8 cellular contexts compared by ENCODE assay signal in genomic region chr5:72366324-72366976, GRCh38. TPM values are rescaled to one million over a fixed set of nuclear protein-coding genes. Genes with fewer than 3 reads are reported as not detected.
DNase-seq lines count a peak whose midpoint lies in the region; ATAC-seq and TF ChIP-seq lines count a peak whose summit lies in the region.

No MANE protein-coding gene starts in this region.

- H3K27me3 ChIP-seq in H7 (ENCODE audit: control insufficient read depth, insufficient read depth, low read length): no peaks in the 10 kb centered on the region
- no peaks in the 10 kb centered on the region for H3K27me3 ChIP-seq in MM.1S (replicated peaks; ENCODE audit: insufficient read depth, low read length)

- peaks cover 2% of the 10 kb centered on the region; the same call in 1 of the 2 replicates for H3K36me3 ChIP-seq in H7 (replicated peaks; ENCODE audit: control insufficient read depth, insufficient read depth, low read length)
- no peaks in the 10 kb centered on the region for H3K36me3 ChIP-seq in MM.1S (replicated peaks; ENCODE audit: insufficient read depth, low read length)

- H3K9me3 ChIP-seq in MM.1S (replicated peaks; ENCODE audit: insufficient read depth, low read length): no peaks in the 10 kb centered on the region

- H2AFZ ChIP-seq in MM.1S (ENCODE audit: low read length): no peak overlapping the region

- no peaks in the 10 kb centered on the region for H4K20me1 ChIP-seq in MM.1S (ENCODE audit: insufficient read depth, low read length)

- H3K4me1 Mint-ChIP-seq in activated CD8-positive, alpha-beta memory T cell treated with anti-CD3 and anti-CD28 coated beads, Interleukin-2, amount 10 ng/mL, durations not matched to agents 7 days and 5 days: peaks cover 5% of the 10 kb centered on the region
- no peaks in the 10 kb centered on the region for H3K4me1 Mint-ChIP-seq in stimulated activated effector memory CD8-positive, alpha-beta T cell treated with anti-CD3 and anti-CD28 coated beads, Interleukin-12 subunit alpha, Interleukin-12 subunit beta, amount 100 ng/mL, for 72 hours

- no peaks in the 10 kb centered on the region for H3K4me1 ChIP-seq in MM.1S (ENCODE audit: low read length)

- peak; percentile 66 for TF ChIP-seq CTCF in MM.1S (IDR thresholded peaks at IDR 0.05; ENCODE audit: low read length)

- H3K9ac ChIP-seq in MM.1S (ENCODE audit: low read length): no peak overlapping the region

- peaks cover 2% of the 10 kb centered on the region for H3K9me3 Mint-ChIP-seq in activated CD8-positive, alpha-beta memory T cell treated with anti-CD3 and anti-CD28 coated beads, Interleukin-2, amount 10 ng/mL, durations not matched to agents 7 days and 5 days (ENCODE audit: low read depth)
- no peaks in the 10 kb centered on the region for H3K9me3 Mint-ChIP-seq in stimulated activated effector memory CD8-positive, alpha-beta T cell treated with anti-CD3 and anti-CD28 coated beads, Interleukin-12 subunit alpha, Interleukin-12 subunit beta, amount 100 ng/mL, for 72 hours

- H3K36me3 Mint-ChIP-seq in activated CD8-positive, alpha-beta memory T cell treated with anti-CD3 and anti-CD28 coated beads, Interleukin-2, amount 10 ng/mL, durations not matched to agents 7 days and 5 days: peaks cover 19% of the 10 kb centered on the region
- H3K36me3 Mint-ChIP-seq in stimulated activated effector memory CD8-positive, alpha-beta T cell treated with anti-CD3 and anti-CD28 coated beads, Interleukin-12 subunit alpha, Interleukin-12 subunit beta, amount 100 ng/mL, for 72 hours: no peaks in the 10 kb centered on the region

- H3K79me2 ChIP-seq in MM.1S (ENCODE audit: low read length): no peaks in the 10 kb centered on the region

- no peak overlapping the region for H3K27ac ChIP-seq in MM.1S (ENCODE audit: low read length)

- intact Hi-C loops in left colon (cut with DNase I, micrococcal nuclease): loop anchor here in 1 of 2 donors (5.0 to 10.0 kb wide), 2 partner anchors 156 to 458 kb away; no protein-coding TSS in a partner anchor

- CTCF ChIA-PET in activated CD8-positive, alpha-beta memory T cell treated with anti-CD3 and anti-CD28 coated beads, Interleukin-2, amount 10 ng/mL, durations not matched to agents 7 days and 5 days (lab: Charles Lee): interaction anchor here (1.0 to 3.1 kb wide), 9 partner anchors 10 to 835 kb away, joined by 3 to 12 read pairs (median 4); partner anchors contain the start of genes MRPS27 and PTCD2

- DNase-seq in activated CD8-positive, alpha-beta memory T cell treated with anti-CD3 and anti-CD28 coated beads, Interleukin-2, amount 10 ng/mL, durations not matched to agents 7 days and 5 days: peak; percentile 57
- DNase-seq in activated CD8-positive, alpha-beta memory T cell treated with anti-CD3 and anti-CD28 coated beads, Interleukin-2, amount 50 U/mL, for 4 hours: no peak
- DNase-seq in H7 (peak; percentile 28), MM.1S (peak; percentile 58), SK-N-DZ (ENCODE audit: low spot score) (peak; percentile 81), cerebellar cortex (ENCODE audit: low spot score) (peak; percentile 83), left colon (peak; percentile 54 to 73)
- DNase-seq in stimulated activated effector memory CD8-positive, alpha-beta T cell treated with anti-CD3 and anti-CD28 coated beads, Interleukin-12 subunit alpha, Interleukin-12 subunit beta, amount 100 ng/mL, for 72 hours (ENCODE audit: low spot score in 2 of 2): peak in 1 of 2 donors; percentile 51

- H3K4me3 Mint-ChIP-seq in activated CD8-positive, alpha-beta memory T cell treated with anti-CD3 and anti-CD28 coated beads, Interleukin-2, amount 10 ng/mL, durations not matched to agents 7 days and 5 days: no peak overlapping the region
- no peak overlapping the region for H3K4me3 Mint-ChIP-seq in stimulated activated effector memory CD8-positive, alpha-beta T cell treated with anti-CD3 and anti-CD28 coated beads, Interleukin-12 subunit alpha, Interleukin-12 subunit beta, amount 100 ng/mL, for 72 hours

- H3K4me3 ChIP-seq in H7 (ENCODE audit: insufficient read depth, low read depth, low read length): no peak overlapping the region
- no peak overlapping the region for H3K4me3 ChIP-seq in MM.1S (ENCODE audit: low read length)

- no peaks in the 10 kb centered on the region for H3K9me2 ChIP-seq in MM.1S (replicated peaks; ENCODE audit: insufficient read depth, low read length)

- peak; percentile 81 for ATAC-seq in activated CD8-positive, alpha-beta memory T cell treated with anti-CD3 and anti-CD28 coated beads, Interleukin-2, amount 10 ng/mL, durations not matched to agents 7 days and 5 days
- peak; percentile 99 for ATAC-seq in left colon
- ATAC-seq in stimulated activated effector memory CD8-positive, alpha-beta T cell treated with anti-CD3 and anti-CD28 coated beads, Interleukin-12 subunit alpha, Interleukin-12 subunit beta, amount 100 ng/mL, for 72 hours: peak; percentile 36

- no peaks in the 10 kb centered on the region for H3K27me3 Mint-ChIP-seq in activated CD8-positive, alpha-beta memory T cell treated with anti-CD3 and anti-CD28 coated beads, Interleukin-2, amount 10 ng/mL, durations not matched to agents 7 days and 5 days

- H3K27ac Mint-ChIP-seq in activated CD8-positive, alpha-beta memory T cell treated with anti-CD3 and anti-CD28 coated beads, Interleukin-2, amount 10 ng/mL, durations not matched to agents 7 days and 5 days: no peak overlapping the region
- H3K27ac Mint-ChIP-seq in stimulated activated effector memory CD8-positive, alpha-beta T cell treated with anti-CD3 and anti-CD28 coated beads, Interleukin-12 subunit alpha, Interleukin-12 subunit beta, amount 100 ng/mL, for 72 hours: no peak overlapping the region

- H3K4me2 ChIP-seq in MM.1S (ENCODE audit: low read depth, low read length): no peak overlapping the region

- no peaks in the 10 kb centered on the region for H3F3A ChIP-seq in MM.1S (ENCODE audit: insufficient read depth, low read length)

RNA-seq across cellular contexts. Expression of gene PTCD2, which starts 46.3 kb away (rescaled TPM):
- 10 to 100 TPM; 10.2 to 10.6 TPM for total RNA-seq in activated CD8-positive, alpha-beta memory T cell treated with anti-CD3 and anti-CD28 coated beads, Interleukin-2, amount 10 ng/mL, durations not matched to agents 7 days and 5 days
- 15.0 and 16.6 TPM in 2 replicates for total RNA-seq in H7 (2014; rRNA removed; shearing (Covaris generic))
- 10.3 and 20.1 TPM in 2 replicates for polyA plus RNA-seq in SK-N-DZ (2014; cell fraction: cytosol; rRNA removed)
- polyA plus RNA-seq in SK-N-DZ (2014; cell fraction: nucleus; rRNA removed): 23.9 and 25.8 TPM in 2 replicates
- 1 to 10 TPM; 4.3 to 5.7 TPM for total RNA-seq in left colon

RNA-seq across cellular contexts. Expression of gene MRPS27, which starts 46.4 kb away (rescaled TPM):
- 10 to 100 TPM; 45.5 to 52.6 TPM for total RNA-seq in activated CD8-positive, alpha-beta memory T cell treated with anti-CD3 and anti-CD28 coated beads, Interleukin-2, amount 10 ng/mL, durations not matched to agents 7 days and 5 days
- total RNA-seq in H7 (2014; rRNA removed; shearing (Covaris generic)): 119 and 127 TPM in 2 replicates
- 137 and 146 TPM in 2 replicates for polyA plus RNA-seq in SK-N-DZ (2014; cell fraction: cytosol; rRNA removed)
- 58.5 and 66.6 TPM in 2 replicates for polyA plus RNA-seq in SK-N-DZ (2014; cell fraction: nucleus; rRNA removed)
- 10 to 100 TPM; 35.6 to 40.6 TPM for total RNA-seq in left colon

Comparison
In these comparisons a context has a peak if more than half of its experiments do, and no peak if none do; other contexts are left out.
1. ATAC-seq: peak in every context shown above with its lines; median percentile 99 in left colon; 81 in activated CD8-positive, alpha-beta memory T cell treated with anti-CD3 and anti-CD28 coated beads, Interleukin-2, amount 10 ng/mL, durations not matched to agents 7 days and 5 days; 36 in stimulated activated effector memory CD8-positive, alpha-beta T cell treated with anti-CD3 and anti-CD28 coated beads, Interleukin-12 subunit alpha, Interleukin-12 subunit beta, amount 100 ng/mL, for 72 hours.